ENCODE assay signal across 35 cellular contexts in the genomic region with DNA sequence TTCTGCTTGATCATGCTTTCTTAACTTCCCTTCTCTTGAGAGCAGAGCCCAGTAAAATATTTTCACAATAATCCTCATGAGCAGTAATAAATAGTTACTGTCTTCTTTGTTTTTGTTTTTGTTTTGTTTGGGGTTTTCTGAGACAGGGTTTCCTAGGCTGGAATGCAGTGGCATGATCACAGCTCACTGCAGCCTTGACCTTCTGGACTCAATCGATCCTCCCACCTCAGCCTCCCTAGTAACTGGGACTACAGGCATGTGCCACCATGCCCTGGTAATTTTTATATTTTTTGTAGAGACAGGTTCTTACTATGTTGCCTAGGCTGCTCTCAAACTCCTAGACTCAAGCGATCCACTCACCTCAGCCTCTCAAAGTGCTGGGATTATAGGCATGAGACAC.
"Had no signal": no experiment of that assay in that cellular context is flagged by ENCODE, and none has a peak within 500 bp of the region (broad histone marks: within the 10 kb centered on the region; RNA-seq: fewer than 3 reads in every experiment).

No MANE protein-coding gene starts in this region.

- H3K36me3 ChIP-seq: ascending aorta, cardiac muscle cell had no signal

- H3K27ac ChIP-seq: ascending aorta, cardiac muscle cell, VCaP had no signal

- H3K27ac Mint-ChIP-seq: activated B cell treated with CpG ODN at 0.5 μM for 24 hours; activated CD4-positive, alpha-beta memory T cell treated with anti-CD3 and anti-CD28 coated beads, Interleukin-2, amount 10 ng/mL, durations not matched to agents 7 days and 5 days; activated CD4-positive, alpha-beta T cell treated with anti-CD3 and anti-CD28 coated beads, Interleukin-2, amount 10 ng/mL, durations not matched to agents 7 days and 5 days; activated CD8-positive, alpha-beta memory T cell treated with anti-CD3 and anti-CD28 coated beads, Interleukin-2, amount 10 ng/mL, durations not matched to agents 7 days and 5 days; activated naive CD4-positive, alpha-beta T cell treated with anti-CD3 and anti-CD28 coated beads, Interleukin-2, amount 10 ng/mL, durations not matched to agents 7 days and 5 days; activated naive CD4-positive, alpha-beta T cell treated with anti-CD3 and anti-CD28 coated beads, Interleukin-2, amount 50 U/mL, for 24 hours; activated naive CD8-positive, alpha-beta T cell; activated naive CD8-positive, alpha-beta T cell treated with anti-CD3 and anti-CD28 coated beads, Interleukin-2, amount 10 ng/mL, durations not matched to agents 7 days and 5 days; activated naive CD8-positive, alpha-beta T cell treated with anti-CD3 and anti-CD28 coated beads, Interleukin-2, amount 50 U/mL, for 24 hours; activated T-cell treated with anti-CD3 and anti-CD28 coated beads, Interleukin-2, amount 50 U/mL, for 24 hours; activated T-helper 2 cell treated with anti-CD3 and anti-CD28 coated beads, Interferon-gamma antibody, Interleukin-2, Interleukin-4, amounts not matched to agents 10 μg/mL and 5 μg/mL and 100 μg/mL, durations not matched to agents 14 hours and 24 hours and 36 hours; brain; T-helper 1 cell treated with Interleukin-12 subunit alpha and Interleukin-12 subunit beta and Interleukin-4 antibody, amounts not matched to agents 30 μg/mL and 1 μg/mL, for 36 hours; T-helper 2 cell treated with Interferon-gamma antibody and Interleukin-4, amounts not matched to agents 5 μg/mL and 100 μg/mL, for 36 hours had no signal

- ATAC-seq: activated CD8-positive, alpha-beta memory T cell treated with anti-CD3 and anti-CD28 coated beads, Interleukin-2, amount 10 ng/mL, durations not matched to agents 7 days and 5 days; activated naive CD8-positive, alpha-beta T cell treated with anti-CD3 and anti-CD28 coated beads, Interleukin-2, amount 50 U/mL, for 24 hours had no signal

- H3K4me3 Mint-ChIP-seq: activated B cell treated with CpG ODN at 0.5 μM for 24 hours; activated CD4-positive, alpha-beta memory T cell treated with anti-CD3 and anti-CD28 coated beads, Interleukin-2, amount 10 ng/mL, durations not matched to agents 7 days and 5 days; activated CD4-positive, alpha-beta T cell treated with anti-CD3 and anti-CD28 coated beads, Interleukin-2, amount 10 ng/mL, durations not matched to agents 7 days and 5 days; activated CD8-positive, alpha-beta memory T cell treated with anti-CD3 and anti-CD28 coated beads, Interleukin-2, amount 10 ng/mL, durations not matched to agents 7 days and 5 days; activated naive CD4-positive, alpha-beta T cell treated with anti-CD3 and anti-CD28 coated beads, Interleukin-2, amount 10 ng/mL, durations not matched to agents 7 days and 5 days; activated naive CD4-positive, alpha-beta T cell treated with anti-CD3 and anti-CD28 coated beads, Interleukin-2, amount 50 U/mL, for 24 hours; activated naive CD8-positive, alpha-beta T cell; activated naive CD8-positive, alpha-beta T cell treated with anti-CD3 and anti-CD28 coated beads, Interleukin-2, amount 10 ng/mL, durations not matched to agents 7 days and 5 days; activated naive CD8-positive, alpha-beta T cell treated with anti-CD3 and anti-CD28 coated beads, Interleukin-2, amount 50 U/mL, for 24 hours; activated T-cell treated with anti-CD3 and anti-CD28 coated beads, Interleukin-2, amount 50 U/mL, for 24 hours; brain; central memory CD8-positive, alpha-beta T cell; T-helper 1 cell treated with Interleukin-12 subunit alpha and Interleukin-12 subunit beta and Interleukin-4 antibody, amounts not matched to agents 30 μg/mL and 1 μg/mL, for 36 hours; T-helper 2 cell treated with Interferon-gamma antibody and Interleukin-4, amounts not matched to agents 5 μg/mL and 100 μg/mL, for 36 hours had no signal

- H3K9me3 Mint-ChIP-seq: activated B cell treated with CpG ODN at 0.5 μM for 24 hours; activated CD4-positive, alpha-beta memory T cell treated with anti-CD3 and anti-CD28 coated beads, Interleukin-2, amount 10 ng/mL, durations not matched to agents 7 days and 5 days; activated naive CD4-positive, alpha-beta T cell treated with anti-CD3 and anti-CD28 coated beads, Interleukin-2, amount 50 U/mL, for 24 hours; activated naive CD8-positive, alpha-beta T cell treated with anti-CD3 and anti-CD28 coated beads, Interleukin-2, amount 50 U/mL, for 24 hours; activated T-cell treated with anti-CD3 and anti-CD28 coated beads, Interleukin-2, amount 50 U/mL, for 24 hours; activated T-helper 2 cell treated with anti-CD3 and anti-CD28 coated beads, Interferon-gamma antibody, Interleukin-2, Interleukin-4, amounts not matched to agents 10 μg/mL and 5 μg/mL and 100 μg/mL, durations not matched to agents 14 hours and 24 hours and 36 hours; central memory CD8-positive, alpha-beta T cell; T-helper 1 cell treated with Interleukin-12 subunit alpha and Interleukin-12 subunit beta and Interleukin-4 antibody, amounts not matched to agents 30 μg/mL and 1 μg/mL, for 36 hours; T-helper 2 cell treated with Interferon-gamma antibody and Interleukin-4, amounts not matched to agents 5 μg/mL and 100 μg/mL, for 36 hours had no signal

- H3K36me3 Mint-ChIP-seq: activated CD8-positive, alpha-beta memory T cell treated with anti-CD3 and anti-CD28 coated beads, Interleukin-2, amount 10 ng/mL, durations not matched to agents 7 days and 5 days; activated naive CD4-positive, alpha-beta T cell treated with anti-CD3 and anti-CD28 coated beads, Interleukin-2, amount 10 ng/mL, durations not matched to agents 7 days and 5 days; activated naive CD8-positive, alpha-beta T cell; activated naive CD8-positive, alpha-beta T cell treated with anti-CD3 and anti-CD28 coated beads, Interleukin-2, amount 10 ng/mL, durations not matched to agents 7 days and 5 days; brain had no signal

- H3K9me3 ChIP-seq: ascending aorta had no signal

- H3K4me1 Mint-ChIP-seq: activated B cell treated with CpG ODN at 0.5 μM for 24 hours; activated CD4-positive, alpha-beta memory T cell treated with anti-CD3 and anti-CD28 coated beads, Interleukin-2, amount 10 ng/mL, durations not matched to agents 7 days and 5 days; activated CD4-positive, alpha-beta T cell treated with anti-CD3 and anti-CD28 coated beads, Interleukin-2, amount 10 ng/mL, durations not matched to agents 7 days and 5 days; activated naive CD4-positive, alpha-beta T cell treated with anti-CD3 and anti-CD28 coated beads, Interleukin-2, amount 10 ng/mL, durations not matched to agents 7 days and 5 days; activated naive CD4-positive, alpha-beta T cell treated with anti-CD3 and anti-CD28 coated beads, Interleukin-2, amount 50 U/mL, for 24 hours; activated naive CD8-positive, alpha-beta T cell treated with anti-CD3 and anti-CD28 coated beads, Interleukin-2, amount 50 U/mL, for 24 hours; central memory CD8-positive, alpha-beta T cell had no signal

- H3K27me3 ChIP-seq: ascending aorta, cardiac muscle cell had no signal

- H3K4me1 ChIP-seq: ascending aorta had no signal

- H3K4me3 ChIP-seq: ascending aorta, cardiac muscle cell had no signal

- DNase-seq: activated B cell treated with CpG ODN at 0.5 μM for 24 hours; activated CD4-positive, alpha-beta memory T cell treated with anti-CD3 and anti-CD28 coated beads, Interleukin-2, amount 10 ng/mL, durations not matched to agents 7 days and 5 days; activated CD4-positive, alpha-beta T cell treated with anti-CD3 and anti-CD28 coated beads for 48 hours; activated CD4-positive, alpha-beta T cell treated with anti-CD3 and anti-CD28 coated beads, Interleukin-2, amount 10 ng/mL, durations not matched to agents 7 days and 5 days; activated CD4-positive, alpha-beta T cell treated with anti-CD3 and anti-CD28 coated beads, Interleukin-2, amount 50 U/mL, for 48 hours; activated CD4-positive, CD25-positive, alpha-beta regulatory T cell treated with anti-CD3 and anti-CD28 coated beads, Interleukin-2, amount 50 U/mL, for 72 hours; activated CD8-positive, alpha-beta memory T cell treated with anti-CD3 and anti-CD28 coated beads for 24 hours; activated CD8-positive, alpha-beta memory T cell treated with anti-CD3 and anti-CD28 coated beads, Interleukin-2, amount 10 ng/mL, durations not matched to agents 7 days and 5 days; activated CD8-positive, alpha-beta memory T cell treated with anti-CD3 and anti-CD28 coated beads, Interleukin-2, amount 50 U/mL, for 48 hours; activated effector memory CD4-positive, alpha-beta T cell treated with Interleukin-2 at 50 U/mL for 16 hours; activated gamma-delta T cell; activated naive CD4-positive, alpha-beta T cell treated with anti-CD3 and anti-CD28 coated beads, Interleukin-2, amount 10 ng/mL, durations not matched to agents 7 days and 5 days; activated naive CD4-positive, alpha-beta T cell treated with Interleukin-2 at 50 U/mL for 16 hours; activated naive CD8-positive, alpha-beta T cell treated with anti-CD3 and anti-CD28 coated beads, Interleukin-2, amount 10 ng/mL, durations not matched to agents 7 days and 5 days; activated naive CD8-positive, alpha-beta T cell treated with anti-CD3 and anti-CD28 coated beads, Interleukin-2, amount 50 U/mL, for 24 hours; activated T-cell treated with anti-CD3 and anti-CD28 coated beads, Interleukin-2, amount 50 U/mL, for 24 hours; activated T-cell treated with anti-CD3 and anti-CD28 coated beads, Interleukin-2, amount 50 U/mL, for 48 hours; amygdala; anterior cingulate cortex; caudate nucleus; cerebellar nuclear complex; SW 1271; T-helper 1 cell; T-helper 2 cell; T-helper 9 cell had no signal

- H3K27me3 Mint-ChIP-seq: activated B cell treated with CpG ODN at 0.5 μM for 24 hours; activated naive CD8-positive, alpha-beta T cell; activated naive CD8-positive, alpha-beta T cell treated with anti-CD3 and anti-CD28 coated beads, Interleukin-2, amount 50 U/mL, for 24 hours; activated T-cell treated with anti-CD3 and anti-CD28 coated beads, Interleukin-2, amount 50 U/mL, for 24 hours; central memory CD8-positive, alpha-beta T cell had no signal
